8 cellular contexts compared by ENCODE assay signal in genomic region chr17:35254107-35254802, GRCh38. TPM values are rescaled to one million over a fixed set of nuclear protein-coding genes. Genes with fewer than 3 reads are reported as not detected.
DNase-seq lines count a peak whose midpoint lies in the region; ATAC-seq and TF ChIP-seq lines count a peak whose summit lies in the region.

No MANE protein-coding gene starts in this region.

- peaks cover 26% of the 10 kb centered on the region for H3K36me3 Mint-ChIP-seq in activated CD4-positive, alpha-beta T cell treated with anti-CD3 and anti-CD28 coated beads for 36 hours (ENCODE audit: low read depth)
- peaks cover 13% of the 10 kb centered on the region for H3K36me3 Mint-ChIP-seq in type B pancreatic cell

- POLR2A ChIA-PET in activated CD4-positive, alpha-beta T cell treated with anti-CD3 and anti-CD28 coated beads for 36 hours (lab: Charles Lee), result interaction anchor here (0.6 kb wide), 1 partner anchor 316 kb away, joined by 3 read pairs; no protein-coding TSS in a partner anchor

- H3K27ac Mint-ChIP-seq in activated CD4-positive, alpha-beta T cell treated with anti-CD3 and anti-CD28 coated beads for 36 hours, result peak overlapping the region; percentile 52
- peak overlapping the region; percentile 44 for H3K27ac Mint-ChIP-seq in type B pancreatic cell

- ATAC-seq in activated CD4-positive, alpha-beta T cell treated with anti-CD3 and anti-CD28 coated beads for 36 hours, result no peak
- ATAC-seq in left colon, result peak; percentile 56

- no peaks in the 10 kb centered on the region for H3K27me3 Mint-ChIP-seq in activated CD4-positive, alpha-beta T cell treated with anti-CD3 and anti-CD28 coated beads for 36 hours
- no peaks in the 10 kb centered on the region for H3K27me3 Mint-ChIP-seq in type B pancreatic cell

- intact Hi-C loops in activated CD4-positive, alpha-beta T cell treated with anti-CD3 and anti-CD28 coated beads for 36 hours (cut with DNase I, micrococcal nuclease), result no loop called here
- intact Hi-C loops in left colon (cut with DNase I, micrococcal nuclease), result no loop called here

- no peaks in the 10 kb centered on the region for H3K9me3 Mint-ChIP-seq in activated CD4-positive, alpha-beta T cell treated with anti-CD3 and anti-CD28 coated beads for 36 hours (ENCODE audit: low read depth)
- H3K9me3 Mint-ChIP-seq in type B pancreatic cell, result no peaks in the 10 kb centered on the region

- peaks cover 75% of the 10 kb centered on the region for H3K4me1 Mint-ChIP-seq in activated CD4-positive, alpha-beta T cell treated with anti-CD3 and anti-CD28 coated beads for 36 hours
- H3K4me1 Mint-ChIP-seq in type B pancreatic cell (ENCODE audit: unreplicated experiment), result peaks cover 19% of the 10 kb centered on the region

- TF ChIP-seq CTCF in type B pancreatic cell (conservative IDR thresholded peaks at IDR 0.05), result no peak

- DNase-seq in activated CD4-positive, alpha-beta T cell treated with anti-CD3 and anti-CD28 coated beads for 36 hours, result no peak
- no peak for DNase-seq in activated CD4-positive, alpha-beta T cell treated with anti-CD3 and anti-CD28 coated beads, Interleukin-2, amount 50 U/mL, for 48 hours
- DNase-seq in astrocyte of the hippocampus (ENCODE audit: low read depth, low spot score) (peak; percentile 89), left colon (peak; percentile 13 to 60), type B pancreatic cell (ENCODE audit: extremely low spot score, unreplicated experiment) (no peak), NCI-H524 treated with DMSO at 0.1 percent for 48 hours (lab: John Stamatoyannopoulos, UW) (no peak), middle frontal gyrus (ENCODE audit: extremely low spot score, low spot score) (no peak)
- no peak for DNase-seq in activated CD4-positive, alpha-beta T cell treated with anti-CD3 and anti-CD28 coated beads for 4 hours

- H3K4me3 Mint-ChIP-seq in activated CD4-positive, alpha-beta T cell treated with anti-CD3 and anti-CD28 coated beads for 36 hours, result no peak overlapping the region
- H3K4me3 Mint-ChIP-seq in type B pancreatic cell, result no peak overlapping the region

- CTCF ChIA-PET in activated CD4-positive, alpha-beta T cell treated with anti-CD3 and anti-CD28 coated beads for 36 hours (lab: Charles Lee), result no interaction called here

RNA-seq across cellular contexts. Expression of gene SLFN5, which starts 11.4 kb away (rescaled TPM):
- total RNA-seq in activated CD4-positive, alpha-beta T cell treated with anti-CD3 and anti-CD28 coated beads for 36 hours, result 10 to 100 TPM; 28.8 to 29.8 TPM
- total RNA-seq in left colon (10 to 100 TPM in 1 of 2 donors, 1 to 10 TPM in 1; 7.7 to 12.8 TPM), type B pancreatic cell (ENCODE audit: low replicate concordance) (21.7 and 42.1 TPM in 2 replicates)

Comparison
In these comparisons a context has a peak if more than half of its experiments do, and no peak if none do; other contexts are left out.
1. DNase-seq: peak in astrocyte of the hippocampus (single experiment) and left colon (2 of 2); none in activated CD4-positive, alpha-beta T cell treated with anti-CD3 and anti-CD28 coated beads for 36 hours (single experiment), activated CD4-positive, alpha-beta T cell treated with anti-CD3 and anti-CD28 coated beads, Interleukin-2, amount 50 U/mL, for 48 hours (0 of 2), type B pancreatic cell (single experiment), NCI-H524 treated with DMSO at 0.1 percent for 48 hours (single experiment), middle frontal gyrus (single experiment) and activated CD4-positive, alpha-beta T cell treated with anti-CD3 and anti-CD28 coated beads for 4 hours (0 of 2).